17 cellular contexts compared by ENCODE assay signal in the genomic region with DNA sequence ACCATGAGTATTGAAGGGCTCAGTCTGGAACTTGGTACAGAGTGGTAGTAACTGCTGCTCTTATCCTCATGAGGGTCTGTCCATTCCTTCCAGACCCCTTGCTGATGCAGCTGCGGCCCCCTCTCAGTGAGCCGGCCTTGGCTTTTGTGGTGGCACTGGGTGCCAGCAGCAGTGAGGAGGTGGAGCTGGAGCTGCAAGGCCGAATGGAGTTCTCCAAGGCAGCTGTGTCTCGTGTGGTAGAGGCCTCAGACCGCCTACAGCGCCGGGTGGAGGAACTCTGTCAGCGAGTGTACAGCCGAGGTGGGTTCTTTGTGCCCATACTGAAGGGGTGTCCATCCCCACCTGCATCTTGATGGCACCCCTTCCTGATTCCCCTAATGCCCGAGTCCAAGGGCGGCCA. TPM values are rescaled to one million over a fixed set of nuclear protein-coding genes. Genes with fewer than 3 reads are reported as not detected.
DNase-seq lines count a peak whose midpoint lies in the region; ATAC-seq and TF ChIP-seq lines count a peak whose summit lies in the region.
"Had no signal": no experiment of that assay in that cellular context is flagged by ENCODE, and none has a peak within 500 bp of the region (broad histone marks: within the 10 kb centered on the region; RNA-seq: fewer than 3 reads in every experiment).

No MANE protein-coding gene starts in this region.

- peak overlapping the region; percentile 96 for H3K4me3 Mint-ChIP-seq in activated naive CD4-positive, alpha-beta T cell treated with anti-CD3 and anti-CD28 coated beads, Interleukin-2, amount 50 U/mL, for 24 hours
- H3K4me3 Mint-ChIP-seq in endothelial cell (ENCODE audit: unreplicated experiment) = peak overlapping the region; percentile 95

- H3K36me3 Mint-ChIP-seq in activated naive CD4-positive, alpha-beta T cell treated with anti-CD3 and anti-CD28 coated beads, Interleukin-2, amount 50 U/mL, for 24 hours = peaks cover 12% of the 10 kb centered on the region
- H3K36me3 Mint-ChIP-seq in endothelial cell (ENCODE audit: low read depth, unreplicated experiment) = peaks cover 56% of the 10 kb centered on the region

- no peaks in the 10 kb centered on the region for H3K27me3 ChIP-seq in skeletal muscle satellite cell (ENCODE audit: control insufficient read depth, insufficient read depth, low read length)
- H3K27me3 ChIP-seq: cardiac muscle cell, testis had no signal

- H3K9ac ChIP-seq in SK-N-MC (ENCODE audit: insufficient read length) (no peak overlapping the region), skeletal muscle satellite cell (ENCODE audit: low read depth, low read length) (no peak overlapping the region)

- DNase-seq in activated naive CD4-positive, alpha-beta T cell treated with anti-CD3 and anti-CD28 coated beads, Interleukin-2, amount 50 U/mL, for 16 hours = no peak
- DNase-seq in SK-N-MC (ENCODE audit: low read depth, low spot score) (no peak), endothelial cell (ENCODE audit: low spot score) (no peak), amygdala (lab: John Stamatoyannopoulos, UW) (no peak), NCI-H526 (lab: John Stamatoyannopoulos, UW) (no peak)
- DNase-seq: activated effector memory CD4-positive, alpha-beta T cell treated with anti-CD3 and anti-CD28 coated beads, Interleukin-2, amount 50 U/mL, for 16 hours; DMS153; KBM-7; NCI-H1436; NCI-H446 treated with DMSO at 0.1 percent for 48 hours; OCI-M1; testis had no signal

- no peak for ATAC-seq in HG03442 (IDR thresholded peaks at IDR 0.05; ENCODE audit: unreplicated experiment)

- peaks cover 22% of the 10 kb centered on the region for H3K4me1 Mint-ChIP-seq in activated naive CD4-positive, alpha-beta T cell treated with anti-CD3 and anti-CD28 coated beads, Interleukin-2, amount 50 U/mL, for 24 hours
- H3K4me1 Mint-ChIP-seq in endothelial cell (ENCODE audit: unreplicated experiment) = peaks cover 21% of the 10 kb centered on the region

- H3K9me3 Mint-ChIP-seq in activated naive CD4-positive, alpha-beta T cell treated with anti-CD3 and anti-CD28 coated beads, Interleukin-2, amount 50 U/mL, for 24 hours = no peaks in the 10 kb centered on the region
- H3K9me3 Mint-ChIP-seq in endothelial cell (ENCODE audit: unreplicated experiment) = no peaks in the 10 kb centered on the region

- no peaks in the 10 kb centered on the region for H3K27me3 Mint-ChIP-seq in activated naive CD4-positive, alpha-beta T cell treated with anti-CD3 and anti-CD28 coated beads, Interleukin-2, amount 50 U/mL, for 24 hours
- peaks cover 19% of the 10 kb centered on the region for H3K27me3 Mint-ChIP-seq in endothelial cell (ENCODE audit: unreplicated experiment)

- H3K36me3 ChIP-seq in SK-N-MC (ENCODE audit: insufficient read depth, low read length) = peaks cover 61% of the 10 kb centered on the region
- peaks cover 60% of the 10 kb centered on the region for H3K36me3 ChIP-seq in skeletal muscle satellite cell (ENCODE audit: insufficient read depth, low read length)

- peak overlapping the region; percentile 97 for H3K4me2 ChIP-seq in skeletal muscle satellite cell (ENCODE audit: low read length)

- H3K4me3 ChIP-seq in SK-N-MC (peak overlapping the region; percentile 93), skeletal muscle satellite cell (ENCODE audit: low read length) (no peak overlapping the region)
- H3K4me3 ChIP-seq: cardiac muscle cell, testis had no signal

- peaks cover 21% of the 10 kb centered on the region for H3K4me1 ChIP-seq in skeletal muscle satellite cell (ENCODE audit: control insufficient read depth, insufficient read depth, low read length)

- H3K9me3 ChIP-seq in SK-N-MC (ENCODE audit: low read depth, low read length) (no peaks in the 10 kb centered on the region), skeletal muscle satellite cell (replicated peaks; ENCODE audit: low read length) (no peaks in the 10 kb centered on the region)
- H3K9me3 ChIP-seq: HAP-1, testis had no signal

- no peak overlapping the region for H3K27ac Mint-ChIP-seq in activated naive CD4-positive, alpha-beta T cell treated with anti-CD3 and anti-CD28 coated beads, Interleukin-2, amount 50 U/mL, for 24 hours
- H3K27ac Mint-ChIP-seq in endothelial cell (ENCODE audit: unreplicated experiment) = no peak overlapping the region

- no peak overlapping the region for H3K27ac ChIP-seq in SK-N-MC
- H3K27ac ChIP-seq: cardiac muscle cell, testis had no signal

- TF ChIP-seq CTCF in endothelial cell (IDR thresholded peaks at IDR 0.05; ENCODE audit: unreplicated experiment) = no peak

RNA-seq across cellular contexts. Expression of gene RNF40, which starts 2.0 kb away (rescaled TPM):
- 108 TPM for total RNA-seq in endothelial cell (ENCODE audit: unreplicated experiment)
- total RNA-seq in skeletal muscle satellite cell (2012; rRNA removed) = 63.6 and 80.4 TPM in 2 replicates

RNA-seq across cellular contexts. Expression of gene CFAP119, which starts 2.2 kb away (rescaled TPM):
- 5.2 TPM for total RNA-seq in endothelial cell (ENCODE audit: unreplicated experiment)
- 1.8 and 4.6 TPM in 2 replicates for total RNA-seq in skeletal muscle satellite cell (2012; rRNA removed)

RNA-seq across cellular contexts. Expression of gene PHKG2, which starts 15.9 kb away (rescaled TPM):
- 27.5 TPM for total RNA-seq in endothelial cell (ENCODE audit: unreplicated experiment)
- total RNA-seq in skeletal muscle satellite cell (2012; rRNA removed) = 17.2 and 22.5 TPM in 2 replicates

RNA-seq across cellular contexts. Expression of gene ZNF629, which starts 22.9 kb away (rescaled TPM):
- 29.7 TPM for total RNA-seq in endothelial cell (ENCODE audit: unreplicated experiment)
- total RNA-seq in skeletal muscle satellite cell (2012; rRNA removed) = 10.4 and 12.2 TPM in 2 replicates
